ENCODE assay signal across 10 cellular contexts in the genomic region with DNA sequence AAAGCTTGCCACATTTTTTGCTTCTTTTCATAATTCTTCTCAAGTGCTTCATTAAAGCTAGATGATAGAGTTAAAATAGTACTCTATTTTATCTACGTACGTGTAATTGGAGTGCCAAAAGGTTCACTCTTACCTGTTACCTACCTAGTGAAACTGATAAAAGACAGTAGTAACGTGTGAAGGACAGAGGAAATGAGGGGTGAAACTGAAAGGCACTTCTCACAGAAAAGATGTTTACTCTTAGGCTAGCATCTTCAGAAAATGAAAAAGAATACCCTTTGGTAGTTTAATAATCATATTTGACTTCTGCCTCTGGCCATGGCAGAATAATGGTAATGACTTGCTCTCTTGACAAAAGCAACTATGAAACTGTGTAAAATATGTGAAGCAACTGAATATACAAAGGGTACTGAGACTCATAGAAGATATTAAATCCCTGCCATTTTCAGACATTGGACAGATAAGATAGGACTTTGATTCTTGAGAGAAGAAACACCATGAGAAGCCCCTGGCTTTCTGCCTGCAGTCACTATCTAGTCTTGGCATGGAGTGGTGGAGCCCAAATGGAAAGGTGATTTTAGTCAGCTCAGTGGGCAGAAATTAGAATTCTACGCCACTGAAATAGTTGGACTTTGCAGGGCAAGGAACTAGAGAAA. TPM values are rescaled to one million over a fixed set of nuclear protein-coding genes. Genes with fewer than 3 reads are reported as not detected.
DNase-seq lines count a peak whose midpoint lies in the region; ATAC-seq and TF ChIP-seq lines count a peak whose summit lies in the region.
"Had no signal": no experiment of that assay in that cellular context is flagged by ENCODE, and none has a peak within 500 bp of the region (broad histone marks: within the 10 kb centered on the region; RNA-seq: fewer than 3 reads in every experiment).

No MANE protein-coding gene starts in this region.

- in situ Hi-C loops in GM13977 (cut with MboI; ENCODE audit: low pct_unique_long_range_greater_than_20kb, low sequenced_read_pairs, unreplicated experiment): no loop called here

- H3K27me3 ChIP-seq in breast epithelium: no peaks in the 10 kb centered on the region

- ATAC-seq in GM19467 (IDR thresholded peaks at IDR 0.05; ENCODE audit: unreplicated experiment) (peak; percentile 59), HG03139 (IDR thresholded peaks at IDR 0.05; ENCODE audit: unreplicated experiment) (peak; percentile 54)

- no peak for TF ChIP-seq POLR2A in breast epithelium (IDR thresholded peaks at IDR 0.05)

- intact Hi-C loops in breast epithelium (cut with DNase I; ENCODE audit: low total_unique reads): no loop called here

- no peak overlapping the region for H3K4me3 ChIP-seq in breast epithelium

- peak overlapping the region; percentile 76 to 77 for H3K27ac ChIP-seq in breast epithelium

- DNase-seq in GM13977 (ENCODE audit: low spot score): peak; percentile 60
- DNase-seq in breast epithelium (ENCODE audit: low spot score in 2 of 2): no peak
- no peak for DNase-seq in NCI-H2029 (lab: John Stamatoyannopoulos, UW)
- no peak for DNase-seq in stimulated activated CD4-positive, alpha-beta T cell treated with anti-CD3 and anti-CD28 coated beads, Interleukin-2, amount 100 ng/mL, for 24 hours
- no peak for DNase-seq in NCI-H524 treated with DMSO at 0.1 percent for 48 hours (lab: John Stamatoyannopoulos, UW)
- DNase-seq in RPMI8226: no peak
- DNase-seq: mesenchymal stem cell; stimulated activated CD4-positive, alpha-beta T cell treated with anti-CD3 and anti-CD28 coated beads, Interleukin-4, amount 100 ng/mL, for 24 hours had no signal

- no peak for TF ChIP-seq CTCF in GM13977 (IDR thresholded peaks at IDR 0.05; ENCODE audit: extremely low read depth, insufficient read depth, missing control alignments)
- TF ChIP-seq CTCF in breast epithelium (IDR thresholded peaks at IDR 0.05): no peak

- H3K9me3 ChIP-seq in breast epithelium: no peaks in the 10 kb centered on the region

- peaks cover 0 to 10% of the 10 kb centered on the region in 2 donors for H3K4me1 ChIP-seq in breast epithelium

- no peaks in the 10 kb centered on the region for H3K36me3 ChIP-seq in breast epithelium

RNA-seq across cellular contexts. Expression of a gene that starts 6.3 kb away (rescaled TPM):
- total RNA-seq in breast epithelium: 100 to 1,000 TPM in 2 of 3 donors, 10 to 100 TPM in 1; 50.7 to 116 (median 107) TPM
